In genomic region chr2:30254692-30255015, GRCh38 we compare ENCODE assay signal across 17 cellular contexts. TPM values are rescaled to one million over a fixed set of nuclear protein-coding genes. Genes with fewer than 3 reads are reported as not detected.
DNase-seq lines count a peak whose midpoint lies in the region; ATAC-seq and TF ChIP-seq lines count a peak whose summit lies in the region.
"Had no signal": no experiment of that assay in that cellular context is flagged by ENCODE, and none has a peak within 500 bp of the region (broad histone marks: within the 10 kb centered on the region; RNA-seq: fewer than 3 reads in every experiment).

No MANE protein-coding gene starts in this region.

- H3K23ac ChIP-seq in neuronal stem cell (ENCODE audit: low read depth, low read length, poor library complexity), result no peak overlapping the region

- DNase-seq in left ventricle myocardium inferior, result no peak
- no peak for DNase-seq in left ventricle myocardium superior
- DNase-seq in ascending aorta (ENCODE audit: low spot score in 2 of 2), result no peak
- no peak for DNase-seq in neuronal stem cell (ENCODE audit: low spot score)
- no peak for DNase-seq in NCI-H226
- DNase-seq in H4 (ENCODE audit: low spot score), result no peak
- no peak for DNase-seq in SK-N-DZ (ENCODE audit: low spot score)
- DNase-seq in COR-L47 (lab: John Stamatoyannopoulos, UW), result no peak
- DNase-seq: GF-D8, GOT3, Kasumi-1, left cardiac atrium, NCI-H1417, NCI-H2227 treated with DMSO at 0.1 percent for 48 hours, ovary, RPMI8226, SW 1271 had no signal

- no peak overlapping the region for H2AK5ac ChIP-seq in neuronal stem cell (ENCODE audit: low read depth, low read length)

- H3K79me1 ChIP-seq in neuronal stem cell (ENCODE audit: low read depth, low read length), result no peaks in the 10 kb centered on the region

- peak overlapping the region; percentile 46 for H2BK15ac ChIP-seq in neuronal stem cell (ENCODE audit: low read length)

- peak overlapping the region; percentile 16 for H3K18ac ChIP-seq in neuronal stem cell (ENCODE audit: low read length)

- H3K4ac ChIP-seq in neuronal stem cell (ENCODE audit: low read length), result no peak overlapping the region

- H2BK12ac ChIP-seq in neuronal stem cell (ENCODE audit: low read length), result no peak overlapping the region

- no peak for TF ChIP-seq CTCF in left ventricle myocardium inferior (IDR thresholded peaks at IDR 0.05; ENCODE audit: borderline replicate concordance)
- no peak for TF ChIP-seq CTCF in ascending aorta (IDR thresholded peaks at IDR 0.05)

- intact Hi-C loops in left ventricle myocardium inferior (cut with micrococcal nuclease), result no loop called here
- intact Hi-C loops in left ventricle myocardium superior (cut with micrococcal nuclease), result no loop called here
- intact Hi-C loops in ascending aorta (cut with DNase I), result no loop called here

- H3K36me3 ChIP-seq in left ventricle myocardium inferior, result peaks cover 43% of the 10 kb centered on the region
- H3K36me3 ChIP-seq in ascending aorta, result peaks cover 37 to 59% of the 10 kb centered on the region in 2 donors
- peaks cover 0 to 4% of the 10 kb centered on the region in 2 donors for H3K36me3 ChIP-seq in neuronal stem cell (replicated peaks in 1 of 2; ENCODE audit: control insufficient read depth in 2 of 2, insufficient read depth in 2 of 2, low read length in 2 of 2)
- H3K36me3 ChIP-seq: ovary had no signal

- H2BK120ac ChIP-seq in neuronal stem cell (ENCODE audit: low read depth, low read length), result no peak overlapping the region

- H3K9ac ChIP-seq in neuronal stem cell (ENCODE audit: low read depth, low read length, poor library complexity), result no peak overlapping the region

- H3K14ac ChIP-seq in neuronal stem cell (ENCODE audit: low read length), result no peak overlapping the region

- ATAC-seq in left ventricle myocardium superior, result no peak
- ATAC-seq: left cardiac atrium had no signal

- H4K8ac ChIP-seq in neuronal stem cell (ENCODE audit: low read depth, low read length), result no peak overlapping the region

- no peak overlapping the region for H2AFZ ChIP-seq in neuronal stem cell (ENCODE audit: low read length)

- no peak overlapping the region for H2BK5ac ChIP-seq in neuronal stem cell (ENCODE audit: low read length)

- H3K27me3 ChIP-seq in left ventricle myocardium inferior (ENCODE audit: low read depth), result no peaks in the 10 kb centered on the region
- H3K27me3 ChIP-seq in ascending aorta, result no peaks in the 10 kb centered on the region
- no peaks in the 10 kb centered on the region for H3K27me3 ChIP-seq in neuronal stem cell (ENCODE audit: control insufficient read depth in 3 of 3, insufficient read depth in 3 of 3, low read depth in 1 of 3, low read length in 3 of 3)
- H3K27me3 ChIP-seq: ovary had no signal

- no peak overlapping the region for H4K91ac ChIP-seq in neuronal stem cell (ENCODE audit: low read depth, low read length, poor library complexity)

- H3K27ac ChIP-seq in left ventricle myocardium inferior (replicated peaks) (peak overlapping the region; percentile 89), ascending aorta (peak overlapping the region; percentile 62 to 63), neuronal stem cell (replicated peaks; ENCODE audit: low read length) (no peak overlapping the region)
- H3K27ac ChIP-seq: ovary had no signal

- no peak overlapping the region for H3K4me2 ChIP-seq in neuronal stem cell (ENCODE audit: insufficient read depth, low read length, poor library complexity, severe bottlenecking)

- H3K4me3 ChIP-seq in left ventricle myocardium inferior, result no peak overlapping the region
- no peak overlapping the region for H3K4me3 ChIP-seq in ascending aorta
- no peak overlapping the region for H3K4me3 ChIP-seq in neuronal stem cell (ENCODE audit: low read length in 2 of 2)
- H3K4me3 ChIP-seq: ovary had no signal

- WGBS in neuronal stem cell (ENCODE audit: extremely low coverage in 2 of 2, insufficient read length in 2 of 2, insufficient replicate concordance in 1 of 2), 2 donors, result no CpG with 5 or more reads among the region's 1 CpG

- H3K4me1 ChIP-seq in left ventricle myocardium inferior (peaks cover 95% of the 10 kb centered on the region), ascending aorta (peaks cover 17 to 34% of the 10 kb centered on the region in 2 donors), neuronal stem cell (ENCODE audit: control insufficient read depth in 2 of 2, insufficient read depth in 1 of 2, low read depth in 1 of 2, low read length in 2 of 2) (peaks cover 0 to 8% of the 10 kb centered on the region in 2 donors)

- H3K9me3 ChIP-seq in left ventricle myocardium inferior (replicated peaks) (no peaks in the 10 kb centered on the region), ascending aorta (no peaks in the 10 kb centered on the region), neuronal stem cell (replicated peaks in 1 of 2; ENCODE audit: control insufficient read depth in 2 of 2, insufficient read depth in 1 of 2, low read depth in 1 of 2, low read length in 2 of 2) (no peaks in the 10 kb centered on the region)
- H3K9me3 ChIP-seq: ovary had no signal

RNA-seq across cellular contexts. Expression of gene LBH, which starts 23.3 kb away (rescaled TPM):
- total RNA-seq in left ventricle myocardium inferior, result 200 TPM
- 129 TPM for total RNA-seq in left ventricle myocardium superior
- total RNA-seq in ascending aorta, result 116 TPM
- polyA plus RNA-seq in neuronal stem cell (2013, experiment 1 of 2), result 20.2 TPM
- 18.1 TPM for polyA plus RNA-seq in neuronal stem cell (2013, experiment 2 of 2)
- total RNA-seq in H4 (2014; rRNA removed; shearing (Covaris generic)), result 23.7 and 25.3 TPM in 2 replicates
- polyA plus RNA-seq in SK-N-DZ (2014; cell fraction: cytosol; rRNA removed), result 16.2 and 36.0 TPM in 2 replicates
- polyA plus RNA-seq in SK-N-DZ (2014; cell fraction: nucleus; rRNA removed), result 5.2 and 9.8 TPM in 2 replicates
